1 cellular context compared by ENCODE assay signal in genomic region chr4:39044364-39044946, GRCh38.
TF ChIP-seq lines count a peak whose summit lies in the region.

No MANE protein-coding gene starts in this region.

TF ChIP-seq in HepG2, 621 proteins besides CTCF, POLR2A, EP300 and RAD21 (continued from another document and continues in another):
- no peak for TF ChIP-seq ZIK1 (CRISPR knock-in tag; IDR thresholded peaks at IDR 0.05; ENCODE audit: borderline replicate concordance, low read depth)
- peak; percentile 43; the same call in 1 of the 2 replicates for TF ChIP-seq CHD2 (IDR thresholded peaks at IDR 0.05; ENCODE audit: low read depth, low read length)
- TF ChIP-seq SOX13 (IDR thresholded peaks at IDR 0.05): no peak
- peak in 1 of 2 experiments; percentile 42; a peak in 2 of 4 replicates for TF ChIP-seq SOX13 (CRISPR knock-in tag; conservative IDR thresholded peaks at IDR 0.05 in 1 of 2, IDR thresholded peaks at IDR 0.05 in 1 of 2)
- no peak for TF ChIP-seq ZFP37 (CRISPR knock-in tag; IDR thresholded peaks at IDR 0.05; ENCODE audit: borderline replicate concordance)
- TF ChIP-seq ZBTB33 (CRISPR knock-in tag; IDR thresholded peaks at IDR 0.05): no peak
- no peak for TF ChIP-seq ZNF367 (CRISPR knock-in tag; IDR thresholded peaks at IDR 0.05; ENCODE audit: borderline replicate concordance)
- no peak for TF ChIP-seq MXI1 (IDR thresholded peaks at IDR 0.05; ENCODE audit: borderline replicate concordance, low read depth, low read length)
- TF ChIP-seq ZFX (CRISPR knock-in tag; IDR thresholded peaks at IDR 0.05; ENCODE audit: low read depth): peak; percentile 37
- TF ChIP-seq ZNF598 (CRISPR knock-in tag; IDR thresholded peaks at IDR 0.05; ENCODE audit: borderline replicate concordance): no peak
- TF ChIP-seq MTF2 (CRISPR knock-in tag; IDR thresholded peaks at IDR 0.05; ENCODE audit: borderline replicate concordance): no peak
- no peak for TF ChIP-seq CC2D1A (CRISPR knock-in tag; IDR thresholded peaks at IDR 0.05)
- TF ChIP-seq HNF4G (IDR thresholded peaks at IDR 0.05; ENCODE audit: borderline replicate concordance, low read depth, low read length): peak; percentile 52; the same call in 1 of the 2 replicates
- no peak for TF ChIP-seq HNF4G (CRISPR knock-in tag; IDR thresholded peaks at IDR 0.05; ENCODE audit: borderline replicate concordance, low read depth)
- peak; percentile 17 for TF ChIP-seq ASH2L (IDR thresholded peaks at IDR 0.05; ENCODE audit: insufficient read length, low read depth, low read length)
- peak; percentile 21; the same call in 1 of the 2 replicates for TF ChIP-seq HNF4A (CRISPR knock-in tag; IDR thresholded peaks at IDR 0.05)
- TF ChIP-seq ARID5B (CRISPR knock-in tag; IDR thresholded peaks at IDR 0.05): peak; percentile 16
- no peak for TF ChIP-seq ZNF713 (CRISPR knock-in tag; IDR thresholded peaks at IDR 0.05)
- no peak for TF ChIP-seq JARID2 (CRISPR knock-in tag; IDR thresholded peaks at IDR 0.05; ENCODE audit: insufficient replicate concordance)
- TF ChIP-seq PBX2 (CRISPR knock-in tag; IDR thresholded peaks at IDR 0.05): no peak
- TF ChIP-seq TBP (CRISPR knock-in tag; IDR thresholded peaks at IDR 0.05): no peak
- TF ChIP-seq YEATS2 (CRISPR knock-in tag; IDR thresholded peaks at IDR 0.05; ENCODE audit: borderline replicate concordance): peak; percentile 22; the same call in 1 of the 2 replicates
- no peak for TF ChIP-seq RFX1 (IDR thresholded peaks at IDR 0.05)
- no peak for TF ChIP-seq ZNF143 (CRISPR knock-in tag; IDR thresholded peaks at IDR 0.05)
- peak; percentile 94 for TF ChIP-seq ZBTB2 (CRISPR knock-in tag; IDR thresholded peaks at IDR 0.05; ENCODE audit: low read depth)
- TF ChIP-seq ZNF468 (CRISPR knock-in tag; IDR thresholded peaks at IDR 0.05): no peak
- TF ChIP-seq SOX5 (CRISPR knock-in tag; IDR thresholded peaks at IDR 0.05; ENCODE audit: borderline replicate concordance): 0 out of 2 replicates have a peak, but pooled peaks have one; percentile 10
- TF ChIP-seq MYNN (CRISPR knock-in tag; IDR thresholded peaks at IDR 0.05; ENCODE audit: low read depth): no peak
- TF ChIP-seq TEAD3 (CRISPR knock-in tag; optimal IDR thresholded peaks at IDR 0.05; ENCODE audit: borderline replicate concordance): peak; percentile 79
- no peak for TF ChIP-seq ZNF547 (CRISPR knock-in tag; IDR thresholded peaks at IDR 0.05)
- TF ChIP-seq SALL2 (CRISPR knock-in tag; IDR thresholded peaks at IDR 0.05): no peak
- TF ChIP-seq ZNF33A (CRISPR knock-in tag; IDR thresholded peaks at IDR 0.05; ENCODE audit: borderline replicate concordance): no peak
- no peak for TF ChIP-seq KLF13 (CRISPR knock-in tag; IDR thresholded peaks at IDR 0.05)
- no peak for TF ChIP-seq ZNF678 (CRISPR knock-in tag; IDR thresholded peaks at IDR 0.05)
- TF ChIP-seq HIVEP1 (CRISPR knock-in tag; IDR thresholded peaks at IDR 0.05): peak; percentile 35; the same call in 1 of the 2 replicates
- no peak for TF ChIP-seq RNF2 (conservative IDR thresholded peaks at IDR 0.05; ENCODE audit: low read depth)
- no peak for TF ChIP-seq KMT2A (CRISPR knock-in tag; IDR thresholded peaks at IDR 0.05)
- TF ChIP-seq NR2F6 (IDR thresholded peaks at IDR 0.05): no peak
- TF ChIP-seq NR2F6 (CRISPR knock-in tag; IDR thresholded peaks at IDR 0.05): no peak
- TF ChIP-seq REL (CRISPR knock-in tag; conservative IDR thresholded peaks at IDR 0.05): no peak
- TF ChIP-seq IKZF5 (CRISPR knock-in tag; IDR thresholded peaks at IDR 0.05): peak; percentile 42; the same call in 1 of the 2 replicates
- TF ChIP-seq ZNF557 (CRISPR knock-in tag; IDR thresholded peaks at IDR 0.05): no peak
- no peak for TF ChIP-seq EED (CRISPR knock-in tag; IDR thresholded peaks at IDR 0.05)
- TF ChIP-seq ZMYM2 (CRISPR knock-in tag; IDR thresholded peaks at IDR 0.05): 0 out of 2 replicates have a peak, but pooled peaks have one; percentile 40
- no peak for TF ChIP-seq CBX5 (CRISPR knock-in tag; IDR thresholded peaks at IDR 0.05; ENCODE audit: borderline replicate concordance)
- no peak for TF ChIP-seq SRF (IDR thresholded peaks at IDR 0.05; ENCODE audit: low read depth, low read length)
- 0 out of 2 replicates have a peak, but pooled peaks have one; percentile 17 for TF ChIP-seq MAX (IDR thresholded peaks at IDR 0.05)
- TF ChIP-seq ZNF740 (CRISPR knock-in tag; IDR thresholded peaks at IDR 0.05): no peak
- peak; percentile 22 for TF ChIP-seq U2AF1 (optimal IDR thresholded peaks at IDR 0.05; ENCODE audit: low read depth, low read length)
- TF ChIP-seq ZNF878 (CRISPR knock-in tag; IDR thresholded peaks at IDR 0.05): peak; percentile 62; the same call in 1 of the 2 replicates
- no peak for TF ChIP-seq ZNF567 (CRISPR knock-in tag; IDR thresholded peaks at IDR 0.05; ENCODE audit: borderline replicate concordance)
- no peak; the same call in 1 of the 2 replicates for TF ChIP-seq KDM1A (CRISPR knock-in tag; IDR thresholded peaks at IDR 0.05)
- TF ChIP-seq NCOA5 (CRISPR knock-in tag; IDR thresholded peaks at IDR 0.05): no peak
- peak; percentile 13; the same call in 1 of the 2 replicates for TF ChIP-seq HDAC2 (CRISPR knock-in tag; IDR thresholded peaks at IDR 0.05)
- TF ChIP-seq ZNF205 (CRISPR knock-in tag; IDR thresholded peaks at IDR 0.05): no peak
- no peak for TF ChIP-seq ZNF510 (CRISPR knock-in tag; IDR thresholded peaks at IDR 0.05; ENCODE audit: low read depth)
- no peak for TF ChIP-seq SP1 (IDR thresholded peaks at IDR 0.05)
- peak; percentile 56 for TF ChIP-seq SP1 (CRISPR knock-in tag; IDR thresholded peaks at IDR 0.05)
- no peak for TF ChIP-seq ARNTL (CRISPR knock-in tag; IDR thresholded peaks at IDR 0.05)
- peak; percentile 63 for TF ChIP-seq HDAC1 (CRISPR knock-in tag; IDR thresholded peaks at IDR 0.05)
- TF ChIP-seq KDM5B (CRISPR knock-in tag; IDR thresholded peaks at IDR 0.05; ENCODE audit: borderline replicate concordance): no peak
- TF ChIP-seq MAZ (IDR thresholded peaks at IDR 0.05; ENCODE audit: borderline replicate concordance, low read depth, low read length): peak; percentile 89; the same call in 1 of the 2 replicates
- TF ChIP-seq MAZ (CRISPR knock-in tag; IDR thresholded peaks at IDR 0.05; ENCODE audit: low read depth): peak; percentile 84; the same call in 1 of the 2 replicates
- no peak for TF ChIP-seq PLSCR1 (CRISPR knock-in tag; IDR thresholded peaks at IDR 0.05; ENCODE audit: borderline replicate concordance)
- TF ChIP-seq SIN3A (IDR thresholded peaks at IDR 0.05; ENCODE audit: borderline replicate concordance, low read depth, low read length): peak; percentile 44; the same call in 1 of the 2 replicates
- no peak for TF ChIP-seq TBX3 (IDR thresholded peaks at IDR 0.05; ENCODE audit: borderline replicate concordance)
